In genomic region chrX:49165901-49166881, GRCh38 we compare ENCODE assay signal across 8 cellular contexts. TPM values are rescaled to one million over a fixed set of nuclear protein-coding genes. Genes with fewer than 3 reads are reported as not detected.
A peak's percentile ranks its signal among the peaks of the same experiment; 100 is the strongest.
DNase-seq lines count a peak whose midpoint lies in the region; ATAC-seq and TF ChIP-seq lines count a peak whose summit lies in the region.

No MANE protein-coding gene starts in this region.

- H3K27ac ChIP-seq in PC-3 (ENCODE audit: low read length), result no peak overlapping the region; the same call in 1 of the 2 replicates

- intact Hi-C loops in PC-3 (cut with micrococcal nuclease), result loop anchor here (2.0 kb wide), 1 partner anchor 65 kb away; no protein-coding TSS in a partner anchor

- H3K4me1 ChIP-seq in PC-3 (ENCODE audit: insufficient read depth, low read length), result peaks cover 22% of the 10 kb centered on the region

- DNase-seq in PC-3 (no peak), fibroblast of peridontal ligament (ENCODE audit: extremely low read depth) (peak; percentile 49), superior temporal gyrus (ENCODE audit: extremely low spot score) (peak; percentile 15), NCI-H345 (lab: John Stamatoyannopoulos, UW) (no peak)
- DNase-seq in activated T-helper 9 cell treated with anti-CD3 and anti-CD28 coated beads, Interleukin-2, amount 50 U/mL, for 16 hours (ENCODE audit: low read depth), result peak; percentile 57

- H3K36me3 ChIP-seq in PC-3 (ENCODE audit: low read depth, low read length), result no peaks in the 10 kb centered on the region

- H3K9me3 Mint-ChIP-seq in nephron, result peaks cover 6% of the 10 kb centered on the region

- POLR2A ChIA-PET in PC-3 (lab: Charles Lee; ENCODE audit: unreplicated experiment), result no interaction called here

- no peaks in the 10 kb centered on the region for H3K79me2 ChIP-seq in PC-3 (ENCODE audit: low read length)

- no peaks in the 10 kb centered on the region for H3K9me2 ChIP-seq in PC-3 (replicated peaks; ENCODE audit: low read length)

- H3K4me3 ChIP-seq in PC-3 (ENCODE audit: low read length), result no peak overlapping the region

- H3K4me1 Mint-ChIP-seq in nephron, result peaks cover 19% of the 10 kb centered on the region

- no peaks in the 10 kb centered on the region for H3K36me3 Mint-ChIP-seq in nephron (ENCODE audit: low read depth)

- peak; percentile 45 for TF ChIP-seq CTCF in GM12873 (IDR thresholded peaks at IDR 0.05; ENCODE audit: insufficient read depth, low read depth, low read length, missing control alignments)
- no peak for TF ChIP-seq CTCF in PC-3 (conservative IDR thresholded peaks at IDR 0.05; ENCODE audit: low read depth, low read length)
- TF ChIP-seq CTCF in nephron (IDR thresholded peaks at IDR 0.05; ENCODE audit: unreplicated experiment in 3 of 3), result peak in 1 of 3 experiments; percentile 31

- no peaks in the 10 kb centered on the region for H3K27me3 ChIP-seq in PC-3 (ENCODE audit: low read length)

- H3K27ac Mint-ChIP-seq in nephron, result peak overlapping the region; percentile 57 to 90 (median 83)

- ATAC-seq in HG03442 (IDR thresholded peaks at IDR 0.05; ENCODE audit: unreplicated experiment), result peak; percentile 41
- ATAC-seq in PC-3, result no peak

- H3K9me3 ChIP-seq in PC-3 (ENCODE audit: low read length), result no peaks in the 10 kb centered on the region

- no TSS peak for BruUV-seq in PC-3 (replicated peaks; lab: Mats Ljungman, UMichigan)

- H3K4me2 ChIP-seq in PC-3 (ENCODE audit: low read length), result 0 out of 2 replicates have a peak overlapping the region, but pooled peaks have one; percentile 50

- H3K4me3 Mint-ChIP-seq in nephron, result peak overlapping the region; percentile 77 to 84 (median 83)

- no peaks in the 10 kb centered on the region for H4K20me1 ChIP-seq in PC-3 (ENCODE audit: low read length)

- no peak overlapping the region for H3K9ac ChIP-seq in PC-3 (ENCODE audit: low read length)

- CTCF ChIA-PET in PC-3 (lab: Charles Lee), result no interaction called here

- H3F3A ChIP-seq in PC-3 (ENCODE audit: low read length, unreplicated experiment), result no peaks in the 10 kb centered on the region

- H2AFZ ChIP-seq in PC-3 (ENCODE audit: low read length), result no peak overlapping the region

- H3K27me3 Mint-ChIP-seq in nephron (ENCODE audit: low read depth), result peaks cover 16% of the 10 kb centered on the region

RNA-seq across cellular contexts. Expression of gene MAGIX, which starts 3.6 kb away (rescaled TPM):
- total RNA-seq in PC-3 (2014; rRNA removed), result 9.3 and 12.5 TPM in 2 replicates

RNA-seq across cellular contexts. Expression of gene PLP2, which starts 5.5 kb away (rescaled TPM):
- total RNA-seq in PC-3 (2014; rRNA removed), result 165 and 171 TPM in 2 replicates

RNA-seq across cellular contexts. Expression of gene PRICKLE3, which starts 20.0 kb away (rescaled TPM):
- total RNA-seq in PC-3 (2014; rRNA removed), result 16.5 and 29.1 TPM in 2 replicates

RNA-seq across cellular contexts. Expression of gene SYP, which starts 33.8 kb away (rescaled TPM):
- total RNA-seq in PC-3 (2014; rRNA removed), result 0.29 and 0.47 TPM in 2 replicates

RNA-seq across cellular contexts. Expression of gene GPKOW, which starts 42.7 kb away (rescaled TPM):
- total RNA-seq in PC-3 (2014; rRNA removed), result 54.2 TPM in 2 replicates

Comparison
In these comparisons a context has a peak if more than half of its experiments do, and no peak if none do; other contexts are left out.
1. DNase-seq: peak in activated T-helper 9 cell treated with anti-CD3 and anti-CD28 coated beads, Interleukin-2, amount 50 U/mL, for 16 hours (single experiment), fibroblast of peridontal ligament (single experiment) and superior temporal gyrus (single experiment); none in PC-3 (single experiment) and NCI-H345 (single experiment).